ENCODE assay signal across 2 cellular contexts in genomic region chr4:88029556-88029955, GRCh38.
TF ChIP-seq lines count a peak whose summit lies in the region.

No MANE protein-coding gene starts in this region.

TF ChIP-seq in IMR-90, 13 proteins besides CTCF, POLR2A, EP300 and RAD21 (continued from another document):
- TF ChIP-seq, protein P1, sequence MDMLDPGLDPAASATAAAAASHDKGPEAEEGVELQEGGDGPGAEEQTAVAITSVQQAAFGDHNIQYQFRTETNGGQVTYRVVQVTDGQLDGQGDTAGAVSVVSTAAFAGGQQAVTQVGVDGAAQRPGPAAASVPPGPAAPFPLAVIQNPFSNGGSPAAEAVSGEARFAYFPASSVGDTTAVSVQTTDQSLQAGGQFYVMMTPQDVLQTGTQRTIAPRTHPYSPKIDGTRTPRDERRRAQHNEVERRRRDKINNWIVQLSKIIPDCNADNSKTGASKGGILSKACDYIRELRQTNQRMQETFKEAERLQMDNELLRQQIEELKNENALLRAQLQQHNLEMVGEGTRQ (IDR thresholded peaks at IDR 0.05; ENCODE audit: low read depth, low read length) = no peak
- no peak for TF ChIP-seq MXI1 (IDR thresholded peaks at IDR 0.05; ENCODE audit: borderline replicate concordance, low read depth, low read length)

TF ChIP-seq in WTC11, 78 proteins besides CTCF, POLR2A, EP300 and RAD21 (continued from another document):
- TF ChIP-seq PRDM15 (CRISPR knock-in tag; IDR thresholded peaks at IDR 0.05) (no peak), ZBTB43 (CRISPR knock-in tag; IDR thresholded peaks at IDR 0.05) (no peak), SOX15 (CRISPR knock-in tag; IDR thresholded peaks at IDR 0.05) (no peak), SP1 (CRISPR knock-in tag; conservative IDR thresholded peaks at IDR 0.05) (no peak), SMAD4 (CRISPR knock-in tag; IDR thresholded peaks at IDR 0.05) (no peak), ESRRA (CRISPR knock-in tag; IDR thresholded peaks at IDR 0.05; ENCODE audit: borderline replicate concordance) (no peak), STAT6 (CRISPR knock-in tag; conservative IDR thresholded peaks at IDR 0.05; ENCODE audit: low read depth) (no peak), ELF4 (CRISPR knock-in tag; IDR thresholded peaks at IDR 0.05; ENCODE audit: low read depth) (no peak), AFF4 (CRISPR knock-in tag; IDR thresholded peaks at IDR 0.05; ENCODE audit: borderline replicate concordance) (no peak), HMGA2 (CRISPR knock-in tag; IDR thresholded peaks at IDR 0.05) (no peak), NFATC4 (CRISPR knock-in tag; IDR thresholded peaks at IDR 0.05) (no peak), MXD4 (CRISPR knock-in tag; IDR thresholded peaks at IDR 0.05; ENCODE audit: borderline replicate concordance) (no peak), IRF2 (CRISPR knock-in tag; IDR thresholded peaks at IDR 0.05; ENCODE audit: borderline replicate concordance, low read depth) (no peak), ZNF281 (CRISPR knock-in tag; IDR thresholded peaks at IDR 0.05) (no peak), FOXJ3 (CRISPR knock-in tag; IDR thresholded peaks at IDR 0.05; ENCODE audit: borderline replicate concordance) (no peak)
- TF ChIP-seq, protein P2, sequence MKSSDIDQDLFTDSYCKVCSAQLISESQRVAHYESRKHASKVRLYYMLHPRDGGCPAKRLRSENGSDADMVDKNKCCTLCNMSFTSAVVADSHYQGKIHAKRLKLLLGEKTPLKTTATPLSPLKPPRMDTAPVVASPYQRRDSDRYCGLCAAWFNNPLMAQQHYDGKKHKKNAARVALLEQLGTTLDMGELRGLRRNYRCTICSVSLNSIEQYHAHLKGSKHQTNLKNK (CRISPR knock-in tag; IDR thresholded peaks at IDR 0.05) = no peak
- TF ChIP-seq, protein P3, sequence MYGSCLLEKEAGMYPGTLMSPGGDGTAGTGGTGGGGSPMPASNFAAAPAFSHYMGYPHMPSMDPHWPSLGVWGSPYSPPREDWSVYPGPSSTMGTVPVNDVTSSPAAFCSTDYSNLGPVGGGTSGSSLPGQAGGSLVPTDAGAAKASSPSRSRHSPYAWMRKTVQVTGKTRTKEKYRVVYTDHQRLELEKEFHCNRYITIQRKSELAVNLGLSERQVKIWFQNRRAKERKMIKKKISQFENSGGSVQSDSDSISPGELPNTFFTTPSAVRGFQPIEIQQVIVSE (CRISPR knock-in tag; IDR thresholded peaks at IDR 0.05; ENCODE audit: borderline replicate concordance) = no peak
TF ChIP-seq in WTC11: peak in this region for 0.
